In genomic region chrX:138191998-138192397, GRCh38 we compare ENCODE assay signal across 9 cellular contexts.
DNase-seq lines count a peak whose midpoint lies in the region; ATAC-seq and TF ChIP-seq lines count a peak whose summit lies in the region.
"Had no signal": no experiment of that assay in that cellular context is flagged by ENCODE, and none has a peak within 500 bp of the region (broad histone marks: within the 10 kb centered on the region; RNA-seq: fewer than 3 reads in every experiment).

No MANE protein-coding gene starts in this region.

- no peak overlapping the region for H3K9ac ChIP-seq in NT2/D1 (ENCODE audit: insufficient read length, low read depth)

- H3K4me1 Mint-ChIP-seq in activated naive CD8-positive, alpha-beta T cell treated with anti-CD3 and anti-CD28 coated beads, Interleukin-2, amount 50 U/mL, for 24 hours = no peaks in the 10 kb centered on the region
- H3K4me1 Mint-ChIP-seq in activated naive CD8-positive, alpha-beta T cell treated with anti-CD3 and anti-CD28 coated beads for 36 hours = no peaks in the 10 kb centered on the region
- H3K4me1 Mint-ChIP-seq: IgD-negative memory B cell had no signal

- peak; percentile 1 for DNase-seq in activated naive CD8-positive, alpha-beta T cell treated with anti-CD3 and anti-CD28 coated beads, Interleukin-2, amount 50 U/mL, for 24 hours
- DNase-seq in activated naive CD8-positive, alpha-beta T cell treated with anti-CD3 and anti-CD28 coated beads for 36 hours = no peak
- DNase-seq in NT2/D1 (ENCODE audit: low read depth, low spot score) (peak; percentile 23), fibroblast of the aortic adventitia (ENCODE audit: low read depth) (peak; percentile 13), thyroid gland (peak; percentile 3 to 13), NCI-H1930 (lab: John Stamatoyannopoulos, UW) (no peak), dedifferentiated amniotic fluid mesenchymal stem cell (ENCODE audit: extremely low spot score) (no peak), left cardiac atrium (no peak)

- no peak overlapping the region for H3K27ac Mint-ChIP-seq in activated naive CD8-positive, alpha-beta T cell treated with anti-CD3 and anti-CD28 coated beads, Interleukin-2, amount 50 U/mL, for 24 hours
- H3K27ac Mint-ChIP-seq in activated naive CD8-positive, alpha-beta T cell treated with anti-CD3 and anti-CD28 coated beads for 36 hours = no peak overlapping the region
- H3K27ac Mint-ChIP-seq: IgD-negative memory B cell had no signal

- no peaks in the 10 kb centered on the region for H3K27me3 Mint-ChIP-seq in activated naive CD8-positive, alpha-beta T cell treated with anti-CD3 and anti-CD28 coated beads, Interleukin-2, amount 50 U/mL, for 24 hours
- H3K27me3 Mint-ChIP-seq in activated naive CD8-positive, alpha-beta T cell treated with anti-CD3 and anti-CD28 coated beads for 36 hours = no peaks in the 10 kb centered on the region

- H3K27me3 ChIP-seq in NT2/D1 (ENCODE audit: insufficient read depth, insufficient read length) (no peaks in the 10 kb centered on the region), thyroid gland (no peaks in the 10 kb centered on the region)

- intact Hi-C loops in thyroid gland (cut with DNase I) = no loop called here
- intact Hi-C loops in left cardiac atrium (cut with DNase I) = loop anchor here in 1 of 2 donors (2.0 kb wide), 1 partner anchor 553 kb away; no protein-coding TSS in a partner anchor

- 7 to 11% methylated on average over 1 of the region's 1 CpG for WGBS in thyroid gland, 2 donors

- peak; percentile 44 for TF ChIP-seq CTCF in fibroblast of the aortic adventitia (IDR thresholded peaks at IDR 0.05; ENCODE audit: insufficient read depth, low read length)
- peak in 3 of 6 experiments; percentile 15 to 25 (median 18) for TF ChIP-seq CTCF in thyroid gland (IDR thresholded peaks at IDR 0.05)

- no peaks in the 10 kb centered on the region for H3K36me3 Mint-ChIP-seq in activated naive CD8-positive, alpha-beta T cell treated with anti-CD3 and anti-CD28 coated beads, Interleukin-2, amount 50 U/mL, for 24 hours (ENCODE audit: low read depth)
- H3K36me3 Mint-ChIP-seq in activated naive CD8-positive, alpha-beta T cell treated with anti-CD3 and anti-CD28 coated beads for 36 hours = no peaks in the 10 kb centered on the region
- H3K36me3 Mint-ChIP-seq: IgD-negative memory B cell had no signal

- TF ChIP-seq POLR2A in thyroid gland (IDR thresholded peaks at IDR 0.05) = no peak

- no peak for ATAC-seq in activated naive CD8-positive, alpha-beta T cell treated with anti-CD3 and anti-CD28 coated beads, Interleukin-2, amount 50 U/mL, for 24 hours
- no peak for ATAC-seq in left cardiac atrium

- no peaks in the 10 kb centered on the region for H3K36me3 ChIP-seq in NT2/D1 (ENCODE audit: insufficient read depth, insufficient read length, low read length)
- no peaks in the 10 kb centered on the region for H3K36me3 ChIP-seq in thyroid gland

- H3K9me3 Mint-ChIP-seq in activated naive CD8-positive, alpha-beta T cell treated with anti-CD3 and anti-CD28 coated beads, Interleukin-2, amount 50 U/mL, for 24 hours = no peaks in the 10 kb centered on the region
- no peaks in the 10 kb centered on the region for H3K9me3 Mint-ChIP-seq in activated naive CD8-positive, alpha-beta T cell treated with anti-CD3 and anti-CD28 coated beads for 36 hours

- no peak overlapping the region for H3K27ac ChIP-seq in thyroid gland

- H3K4me3 ChIP-seq in NT2/D1 (ENCODE audit: insufficient read length, low read depth) (no peak overlapping the region), fibroblast of the aortic adventitia (ENCODE audit: low read depth, low read length) (no peak overlapping the region), thyroid gland (replicated peaks in 1 of 3) (no peak overlapping the region)

- no peaks in the 10 kb centered on the region for H3K4me1 ChIP-seq in NT2/D1 (ENCODE audit: insufficient read depth, insufficient read length)
- no peaks in the 10 kb centered on the region for H3K4me1 ChIP-seq in thyroid gland

- no peak overlapping the region for H3K4me3 Mint-ChIP-seq in activated naive CD8-positive, alpha-beta T cell treated with anti-CD3 and anti-CD28 coated beads, Interleukin-2, amount 50 U/mL, for 24 hours
- H3K4me3 Mint-ChIP-seq in activated naive CD8-positive, alpha-beta T cell treated with anti-CD3 and anti-CD28 coated beads for 36 hours = no peak overlapping the region
- H3K4me3 Mint-ChIP-seq: IgD-negative memory B cell had no signal

- no peaks in the 10 kb centered on the region for H3K9me3 ChIP-seq in NT2/D1 (ENCODE audit: insufficient read depth, low read length)
- H3K9me3 ChIP-seq in thyroid gland = no peaks in the 10 kb centered on the region

Comparison
In these comparisons a context has a peak if more than half of its experiments do, and no peak if none do; other contexts are left out.
1. DNase-seq: peak in activated naive CD8-positive, alpha-beta T cell treated with anti-CD3 and anti-CD28 coated beads, Interleukin-2, amount 50 U/mL, for 24 hours (single experiment), NT2/D1 (single experiment), fibroblast of the aortic adventitia (single experiment) and thyroid gland (2 of 2); none in activated naive CD8-positive, alpha-beta T cell treated with anti-CD3 and anti-CD28 coated beads for 36 hours (single experiment), NCI-H1930 (0 of 2), dedifferentiated amniotic fluid mesenchymal stem cell (single experiment) and left cardiac atrium (single experiment).